8 cellular contexts compared by ENCODE assay signal in the genomic region with DNA sequence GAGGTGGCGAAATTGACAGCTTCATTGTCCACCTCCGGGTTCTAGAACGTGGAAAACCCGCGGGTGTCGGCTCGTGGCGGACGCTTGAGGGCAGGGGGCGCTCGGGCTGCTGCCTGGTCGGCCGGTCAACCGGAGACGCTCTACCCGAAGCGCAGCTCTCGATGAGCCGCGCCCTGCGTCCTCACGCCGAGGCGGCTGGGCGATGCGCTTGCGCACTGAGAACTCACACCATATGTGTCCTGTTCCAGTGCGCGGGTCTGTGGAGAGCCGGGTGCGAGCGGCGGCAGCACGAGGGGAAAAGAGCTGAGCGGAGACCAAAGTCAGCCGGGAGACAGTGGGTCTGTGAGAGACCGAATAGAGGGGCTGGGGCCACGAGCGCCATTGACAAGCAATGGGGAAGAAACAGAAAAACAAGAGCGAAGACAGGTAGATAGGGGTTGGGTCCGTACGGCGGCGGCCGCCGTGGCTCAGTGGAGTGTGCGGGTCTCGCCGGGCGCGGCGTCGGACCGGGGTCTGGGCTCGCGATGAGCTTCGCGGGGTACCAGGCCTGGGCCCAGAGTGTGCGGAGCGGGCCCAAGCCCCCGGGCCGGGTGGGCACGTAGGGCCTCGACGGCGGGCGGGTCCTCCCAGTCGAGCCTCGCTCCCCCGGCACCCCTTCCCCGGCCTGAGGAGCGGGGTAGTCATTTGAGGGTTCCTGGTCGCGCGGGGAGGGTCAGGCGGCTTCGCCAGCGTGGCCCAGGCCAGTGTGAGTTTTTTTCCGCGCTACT. TPM values are rescaled to one million over a fixed set of nuclear protein-coding genes. Genes with fewer than 3 reads are reported as not detected.
A peak's percentile ranks its signal among the peaks of the same experiment; 100 is the strongest.
DNase-seq lines count a peak whose midpoint lies in the region; ATAC-seq and TF ChIP-seq lines count a peak whose summit lies in the region.

A gene with protein sequence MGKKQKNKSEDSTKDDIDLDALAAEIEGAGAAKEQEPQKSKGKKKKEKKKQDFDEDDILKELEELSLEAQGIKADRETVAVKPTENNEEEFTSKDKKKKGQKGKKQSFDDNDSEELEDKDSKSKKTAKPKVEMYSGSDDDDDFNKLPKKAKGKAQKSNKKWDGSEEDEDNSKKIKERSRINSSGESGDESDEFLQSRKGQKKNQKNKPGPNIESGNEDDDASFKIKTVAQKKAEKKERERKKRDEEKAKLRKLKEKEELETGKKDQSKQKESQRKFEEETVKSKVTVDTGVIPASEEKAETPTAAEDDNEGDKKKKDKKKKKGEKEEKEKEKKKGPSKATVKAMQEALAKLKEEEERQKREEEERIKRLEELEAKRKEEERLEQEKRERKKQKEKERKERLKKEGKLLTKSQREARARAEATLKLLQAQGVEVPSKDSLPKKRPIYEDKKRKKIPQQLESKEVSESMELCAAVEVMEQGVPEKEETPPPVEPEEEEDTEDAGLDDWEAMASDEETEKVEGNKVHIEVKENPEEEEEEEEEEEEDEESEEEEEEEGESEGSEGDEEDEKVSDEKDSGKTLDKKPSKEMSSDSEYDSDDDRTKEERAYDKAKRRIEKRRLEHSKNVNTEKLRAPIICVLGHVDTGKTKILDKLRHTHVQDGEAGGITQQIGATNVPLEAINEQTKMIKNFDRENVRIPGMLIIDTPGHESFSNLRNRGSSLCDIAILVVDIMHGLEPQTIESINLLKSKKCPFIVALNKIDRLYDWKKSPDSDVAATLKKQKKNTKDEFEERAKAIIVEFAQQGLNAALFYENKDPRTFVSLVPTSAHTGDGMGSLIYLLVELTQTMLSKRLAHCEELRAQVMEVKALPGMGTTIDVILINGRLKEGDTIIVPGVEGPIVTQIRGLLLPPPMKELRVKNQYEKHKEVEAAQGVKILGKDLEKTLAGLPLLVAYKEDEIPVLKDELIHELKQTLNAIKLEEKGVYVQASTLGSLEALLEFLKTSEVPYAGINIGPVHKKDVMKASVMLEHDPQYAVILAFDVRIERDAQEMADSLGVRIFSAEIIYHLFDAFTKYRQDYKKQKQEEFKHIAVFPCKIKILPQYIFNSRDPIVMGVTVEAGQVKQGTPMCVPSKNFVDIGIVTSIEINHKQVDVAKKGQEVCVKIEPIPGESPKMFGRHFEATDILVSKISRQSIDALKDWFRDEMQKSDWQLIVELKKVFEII (plus strand): TSS at position 226 of the 767 bp plus-strand sequence. CDS start 166 bp downstream, at position 392.

- H3K27me3 ChIP-seq in ovary = no peaks in the 10 kb centered on the region
- H3K27me3 ChIP-seq in thyroid gland = no peaks in the 10 kb centered on the region

- no peak for TF ChIP-seq EP300 in ovary (IDR thresholded peaks at IDR 0.05)

- H3K9me3 ChIP-seq in ovary (no peaks in the 10 kb centered on the region), thyroid gland (no peaks in the 10 kb centered on the region)

- DNase-seq in NCI-H1105 treated with DMSO at 0.1 percent for 48 hours (lab: John Stamatoyannopoulos, UW) (peak; percentile 91), SKM-1 treated with dmso at 0.1 percent for 144 hours (lab: John Stamatoyannopoulos, UW; ENCODE audit: unreplicated experiment) (peak; percentile 93), Right ventricle myocardium inferior (ENCODE audit: missing footprints) (peak; percentile 98), ovary (peak; percentile 94 to 97 (median 95)), thyroid gland (peak; percentile 96 to 97)
- peak; percentile 83 for DNase-seq in activated naive CD8-positive, alpha-beta T cell treated with anti-CD3 and anti-CD28 coated beads, Interleukin-2, amount 50 U/mL, for 16 hours (ENCODE audit: low read depth, low spot score)

- intact Hi-C loops in Right ventricle myocardium inferior (cut with DNase I) = loop anchor here (1.0 to 5.0 kb wide), 3 partner anchors 65 to 153 kb away; partner anchors contain the start of gene REV1
- intact Hi-C loops in ovary (cut with DNase I) = loop anchor here in 2 of 4 donors (5.0 to 10.0 kb wide), 3 partner anchors 150 to 157 kb away; partner anchors contain the start of genes MITD1 (in 2 of the 2), MRPL30 (in 2 of the 2) and REV1 (in 1 of the 2)
- intact Hi-C loops in thyroid gland (cut with DNase I) = loop anchor here (5.0 to 10.0 kb wide), 2 partner anchors 153 to 155 kb away; partner anchors contain the start of genes MITD1, MRPL30 and REV1

- H3K4me3 ChIP-seq in ovary (peak within 1 kb of the TSS; percentile 83), thyroid gland (replicated peaks in 1 of 3) (peak within 1 kb of the TSS; percentile 79 to 93 (median 89))

- TF ChIP-seq CTCF in GM12874 (IDR thresholded peaks at IDR 0.05; ENCODE audit: insufficient read depth, low read depth, low read length) (peak; percentile 83), ovary (IDR thresholded peaks at IDR 0.05) (peak; percentile 30 to 69 (median 59)), thyroid gland (IDR thresholded peaks at IDR 0.05) (peak; percentile 1 to 71 (median 32))

- peaks cover 2% of the 10 kb centered on the region for H3K4me1 ChIP-seq in ovary (ENCODE audit: insufficient read depth)
- H3K4me1 ChIP-seq in thyroid gland = peaks cover 19 to 22% of the 10 kb centered on the region in 2 donors

- peak within 1 kb of the TSS; percentile 39 to 77 for H3K27ac ChIP-seq in ovary
- peak within 1 kb of the TSS; percentile 76 to 96 (median 95) for H3K27ac ChIP-seq in thyroid gland

- peak; percentile 54 for TF ChIP-seq POLR2A in ovary (IDR thresholded peaks at IDR 0.05)
- peak in 1 of 2 donors; percentile 78 for TF ChIP-seq POLR2A in thyroid gland (IDR thresholded peaks at IDR 0.05)

- 0 to 1% (median 1%) methylated on average over 78 to 80 of the region's 80 CpGs for WGBS in ovary, 3 donors
- WGBS in thyroid gland, 2 donors = 1% methylated on average over 57 to 64 of the region's 80 CpGs

- H3K36me3 ChIP-seq in ovary = no peaks in the 10 kb centered on the region
- H3K36me3 ChIP-seq in thyroid gland = peaks cover 3% of the 10 kb centered on the region in 2 donors

- ATAC-seq in HG02759 (IDR thresholded peaks at IDR 0.05; ENCODE audit: unreplicated experiment) (peak; percentile 71), Right ventricle myocardium inferior (peak; percentile 93)

RNA-seq across cellular contexts. Expression of the gene that starts here (rescaled TPM):
- total RNA-seq in Right ventricle myocardium inferior = 90.8 TPM
- 10 to 100 TPM; 20.4 to 38.8 (median 30.4) TPM for total RNA-seq in ovary
- 10 to 100 TPM; 17.5 to 37.4 TPM for polyA plus RNA-seq in ovary
- 10 to 100 TPM; 24.8 to 36.9 (median 29.8) TPM for total RNA-seq in thyroid gland

Comparison
In these comparisons a context has a peak if more than half of its experiments do, and no peak if none do; other contexts are left out.
1. Peak in every context shown above with its lines: DNase-seq, ATAC-seq, H3K4me3 ChIP-seq and H3K27ac ChIP-seq.
2. CTCF ChIP-seq: peak in every context shown above with its lines; median percentile 83 in GM12874; 59 in ovary; 32 in thyroid gland.